In genomic region chr7:148304456-148304855, GRCh38 we compare ENCODE assay signal across 12 cellular contexts.
DNase-seq lines count a peak whose midpoint lies in the region; ATAC-seq and TF ChIP-seq lines count a peak whose summit lies in the region.
"Had no signal": no experiment of that assay in that cellular context is flagged by ENCODE, and none has a peak within 500 bp of the region (broad histone marks: within the 10 kb centered on the region; RNA-seq: fewer than 3 reads in every experiment).

No MANE protein-coding gene starts in this region.

- no peak overlapping the region for H2AK5ac ChIP-seq in trophoblast cell (ENCODE audit: low read length)

- H3K27ac Mint-ChIP-seq in activated CD4-positive, alpha-beta T cell treated with anti-CD3 and anti-CD28 coated beads for 36 hours = no peak overlapping the region

- no TSS peak for BruUV-seq in OCI-LY7 (replicated peaks; lab: Mats Ljungman, UMichigan)

- no peak overlapping the region for H3K23ac ChIP-seq in trophoblast cell (ENCODE audit: low read length)

- no peak for DNase-seq in activated CD4-positive, alpha-beta T cell treated with anti-CD3 and anti-CD28 coated beads for 36 hours
- DNase-seq in activated CD4-positive, alpha-beta T cell treated with anti-CD3 and anti-CD28 coated beads, Interleukin-2, amount 50 U/mL, for 4 hours = no peak
- DNase-seq in OCI-LY7 (ENCODE audit: low spot score) = peak; percentile 72
- DNase-seq in trophoblast cell = no peak
- DNase-seq in brain microvascular endothelial cell = no peak
- no peak for DNase-seq in NCI-H2196 (lab: John Stamatoyannopoulos, UW; ENCODE audit: unreplicated experiment)
- DNase-seq: activated CD4-positive, alpha-beta memory T cell treated with anti-CD3 and anti-CD28 coated beads for 36 hours; kidney glomerular epithelial cell had no signal

- H2BK12ac ChIP-seq in trophoblast cell (ENCODE audit: low read length) = peak overlapping the region; percentile 34

- no peaks in the 10 kb centered on the region for H3K79me1 ChIP-seq in trophoblast cell (ENCODE audit: low read length)

- in situ Hi-C loops in brain microvascular endothelial cell (cut with HindIII; ENCODE audit: low pct_ligation_motif_present, low sequenced_read_pairs) = no loop called here

- no peak overlapping the region for H3K14ac ChIP-seq in trophoblast cell (ENCODE audit: low read length)

- no peak overlapping the region for H4K8ac ChIP-seq in trophoblast cell (ENCODE audit: low read depth, low read length)

- H3K36me3 ChIP-seq in OCI-LY7 (ENCODE audit: insufficient read depth, low read length) (no peaks in the 10 kb centered on the region), trophoblast cell (ENCODE audit: control insufficient read depth in 1 of 2, insufficient read depth in 2 of 2, low read length in 2 of 2) (no peaks in the 10 kb centered on the region), brain microvascular endothelial cell (replicated peaks) (no peaks in the 10 kb centered on the region)

- no peak overlapping the region for H4K12ac ChIP-seq in trophoblast cell (ENCODE audit: low read depth, low read length)

- H3K4me3 ChIP-seq in OCI-LY7 (ENCODE audit: low read depth, low read length, poor library complexity, severe bottlenecking) = peak overlapping the region; percentile 21
- no peak overlapping the region for H3K4me3 ChIP-seq in trophoblast cell (ENCODE audit: low read depth, low read length)
- H3K4me3 ChIP-seq in brain microvascular endothelial cell (ENCODE audit: low read depth, low read length) = no peak overlapping the region

- no peak overlapping the region for H2BK5ac ChIP-seq in trophoblast cell (ENCODE audit: low read depth, low read length, poor library complexity)

- no peak for TF ChIP-seq CTCF in OCI-LY7 (conservative IDR thresholded peaks at IDR 0.05; ENCODE audit: low read length)
- TF ChIP-seq CTCF in brain microvascular endothelial cell (IDR thresholded peaks at IDR 0.05; ENCODE audit: low read depth, low read length, missing control alignments) = no peak

- CTCF ChIA-PET in activated CD4-positive, alpha-beta T cell treated with anti-CD3 and anti-CD28 coated beads for 36 hours (lab: Charles Lee) = no interaction called here
- CTCF ChIA-PET in OCI-LY7 (lab: Charles Lee; ENCODE audit: unreplicated experiment) = no interaction called here

- peaks cover 4% of the 10 kb centered on the region for H3K27me3 Mint-ChIP-seq in activated CD4-positive, alpha-beta T cell treated with anti-CD3 and anti-CD28 coated beads for 36 hours
- H3K27me3 Mint-ChIP-seq: activated CD4-positive, alpha-beta memory T cell treated with anti-CD3 and anti-CD28 coated beads for 36 hours had no signal

- H3K27me3 ChIP-seq in trophoblast cell (ENCODE audit: insufficient read depth, low read length) = no peaks in the 10 kb centered on the region
- no peaks in the 10 kb centered on the region for H3K27me3 ChIP-seq in brain microvascular endothelial cell (replicated peaks)

- no peak overlapping the region for H3K4ac ChIP-seq in trophoblast cell (ENCODE audit: low read depth, low read length)

- H3K18ac ChIP-seq in trophoblast cell (ENCODE audit: low read length) = no peak overlapping the region

- peak overlapping the region; percentile 37 for H3K4me2 ChIP-seq in OCI-LY7 (ENCODE audit: low read length)
- no peak overlapping the region for H3K4me2 ChIP-seq in trophoblast cell (ENCODE audit: low read length)

- no peak overlapping the region for H3K9ac ChIP-seq in trophoblast cell (ENCODE audit: low read length)
- H3K9ac ChIP-seq: parathyroid adenoma had no signal

- H2AFZ ChIP-seq in OCI-LY7 (ENCODE audit: low read length) (peak overlapping the region; percentile 79), trophoblast cell (ENCODE audit: insufficient read depth, low read length, poor library complexity) (no peak overlapping the region)
- H2AFZ ChIP-seq: parathyroid adenoma had no signal

- intact Hi-C loops in activated CD4-positive, alpha-beta T cell treated with anti-CD3 and anti-CD28 coated beads for 36 hours (cut with DNase I, micrococcal nuclease) = no loop called here
- intact Hi-C loops in OCI-LY7 (cut with micrococcal nuclease; ENCODE audit: unreplicated experiment) = no loop called here

- H4K20me1 ChIP-seq in OCI-LY7 (ENCODE audit: insufficient read depth, low read length) = no peaks in the 10 kb centered on the region

- no CpG with 5 or more reads among the region's 1 CpG for WGBS in trophoblast cell (ENCODE audit: extremely low coverage, insufficient coverage, insufficient read length)

- H4K91ac ChIP-seq in trophoblast cell (ENCODE audit: low read depth, low read length) = no peak overlapping the region

- H3K9me2 ChIP-seq in OCI-LY7 (ENCODE audit: insufficient read depth, low read length) = no peaks in the 10 kb centered on the region

- H3K4me3 Mint-ChIP-seq in activated CD4-positive, alpha-beta T cell treated with anti-CD3 and anti-CD28 coated beads for 36 hours = no peak overlapping the region
- H3K4me3 Mint-ChIP-seq: activated CD4-positive, alpha-beta memory T cell treated with anti-CD3 and anti-CD28 coated beads for 36 hours had no signal

- POLR2A ChIA-PET in activated CD4-positive, alpha-beta T cell treated with anti-CD3 and anti-CD28 coated beads for 36 hours (lab: Charles Lee) = no interaction called here
- POLR2A ChIA-PET in OCI-LY7 (lab: Charles Lee) = interaction anchor here (0.6 to 1.4 kb wide), 6 partner anchors 27 to 211 kb away, joined by 3 to 8 read pairs (median 4); no protein-coding TSS in a partner anchor

- H3K27ac ChIP-seq in OCI-LY7 (ENCODE audit: low read depth, low read length, poor library complexity, severe bottlenecking) (peak overlapping the region; percentile 78), trophoblast cell (ENCODE audit: low read depth, low read length) (no peak overlapping the region), brain microvascular endothelial cell (no peak overlapping the region)
- H3K27ac ChIP-seq: parathyroid adenoma had no signal

- no peaks in the 10 kb centered on the region for H3K79me2 ChIP-seq in OCI-LY7 (ENCODE audit: insufficient read depth, low read depth, low read length)
- no peaks in the 10 kb centered on the region for H3K79me2 ChIP-seq in trophoblast cell (ENCODE audit: control insufficient read depth, insufficient read depth, low read length, poor library complexity)
- H3K79me2 ChIP-seq: parathyroid adenoma had no signal

- H3K9me3 ChIP-seq in OCI-LY7 (ENCODE audit: low read length) (no peaks in the 10 kb centered on the region), trophoblast cell (ENCODE audit: insufficient read depth, low read depth, low read length) (no peaks in the 10 kb centered on the region)

- H3K4me1 ChIP-seq in OCI-LY7 (ENCODE audit: insufficient read depth, low read length, poor library complexity, severe bottlenecking) (peaks cover 47% of the 10 kb centered on the region), trophoblast cell (ENCODE audit: control insufficient read depth in 1 of 2, insufficient read depth in 2 of 2, low read length in 2 of 2) (peaks cover 6 to 10% of the 10 kb centered on the region in 2 experiments)
- H3K4me1 ChIP-seq: parathyroid adenoma had no signal

- no peaks in the 10 kb centered on the region for H3K36me3 Mint-ChIP-seq in activated CD4-positive, alpha-beta T cell treated with anti-CD3 and anti-CD28 coated beads for 36 hours (ENCODE audit: low read depth)
- H3K36me3 Mint-ChIP-seq: activated CD4-positive, alpha-beta memory T cell treated with anti-CD3 and anti-CD28 coated beads for 36 hours had no signal

- no peaks in the 10 kb centered on the region for H3K9me3 Mint-ChIP-seq in activated CD4-positive, alpha-beta T cell treated with anti-CD3 and anti-CD28 coated beads for 36 hours (ENCODE audit: low read depth)

- H2BK120ac ChIP-seq in trophoblast cell (ENCODE audit: insufficient read depth, low read length, poor library complexity) = no peak overlapping the region

- peak; percentile 26 for ATAC-seq in activated CD4-positive, alpha-beta T cell treated with anti-CD3 and anti-CD28 coated beads for 36 hours
- peak; percentile 70 for ATAC-seq in HG02885 (IDR thresholded peaks at IDR 0.05; ENCODE audit: poor library complexity, unreplicated experiment)
- no peak for ATAC-seq in HG03280 (IDR thresholded peaks at IDR 0.05; ENCODE audit: unreplicated experiment)
- ATAC-seq: Right ventricle myocardium inferior had no signal

- H3K4me1 Mint-ChIP-seq in activated CD4-positive, alpha-beta T cell treated with anti-CD3 and anti-CD28 coated beads for 36 hours = peaks cover 14% of the 10 kb centered on the region
